ENCODE assay signal across 9 cellular contexts in genomic region chr11:75174781-75175370, GRCh38. TPM values are rescaled to one million over a fixed set of nuclear protein-coding genes. Genes with fewer than 3 reads are reported as not detected.
A peak's percentile ranks its signal among the peaks of the same experiment; 100 is the strongest.
DNase-seq lines count a peak whose midpoint lies in the region; ATAC-seq and TF ChIP-seq lines count a peak whose summit lies in the region.
"Had no signal": no experiment of that assay in that cellular context is flagged by ENCODE, and none has a peak within 500 bp of the region (broad histone marks: within the 10 kb centered on the region; RNA-seq: fewer than 3 reads in every experiment).

No MANE protein-coding gene starts in this region.

- DNase-seq in SIG-M5 treated with dmso at 0.1 percent for 504 hours (lab: John Stamatoyannopoulos, UW; ENCODE audit: unreplicated experiment) (peak; percentile 28), SIG-M5 (lab: John Stamatoyannopoulos, UW) (no peak), T-cell (peak in 1 of 34 experiments; percentile 21), head of caudate nucleus (peak; percentile 27 to 83 (median 54)), gastrocnemius medialis (peak; percentile 26 to 39), coronary artery (ENCODE audit: low spot score) (no peak), glomerular visceral epithelial cell (ENCODE audit: extremely low spot score) (no peak)
- DNase-seq: activated B cell treated with CpG ODN at 0.5 μM for 24 hours had no signal

- in situ Hi-C loops in gastrocnemius medialis (cut with MboI; ENCODE audit: low sequenced_read_pairs in 4 of 4) = no loop called here

- peak overlapping the region; percentile 78 to 85 for H3K27ac Mint-ChIP-seq in T-cell
- H3K27ac Mint-ChIP-seq: activated B cell treated with CpG ODN at 0.5 μM for 24 hours had no signal

- H3K9me3 Mint-ChIP-seq in T-cell = no peaks in the 10 kb centered on the region
- H3K9me3 Mint-ChIP-seq: activated B cell treated with CpG ODN at 0.5 μM for 24 hours had no signal

- no peaks in the 10 kb centered on the region for H3K36me3 ChIP-seq in gastrocnemius medialis

- TF ChIP-seq CTCF in gastrocnemius medialis (IDR thresholded peaks at IDR 0.05 in 4 of 5, conservative IDR thresholded peaks at IDR 0.05 in 1 of 5) = no peak
- TF ChIP-seq CTCF in coronary artery (IDR thresholded peaks at IDR 0.05) = no peak

- no peaks in the 10 kb centered on the region for H3K4me1 ChIP-seq in gastrocnemius medialis

- no peaks in the 10 kb centered on the region for H3K27me3 Mint-ChIP-seq in T-cell

- H3K9me3 ChIP-seq in gastrocnemius medialis = no peaks in the 10 kb centered on the region

- H3K4me1 Mint-ChIP-seq in T-cell = peaks cover 13 to 16% (median 15%) of the 10 kb centered on the region in 3 donors

- no peaks in the 10 kb centered on the region for H3K27me3 ChIP-seq in gastrocnemius medialis

- intact Hi-C loops in head of caudate nucleus (cut with DNase I) = no loop called here
- intact Hi-C loops in gastrocnemius medialis (cut with DNase I; ENCODE audit: low total_unique reads) = no loop called here

- ATAC-seq in T-cell (replicated peaks in 1 of 4) = peak in 3 of 4 experiments; percentile 71 to 87 (median 85)
- peak in 1 of 2 donors; percentile 56 for ATAC-seq in gastrocnemius medialis
- no peak for ATAC-seq in HG03571 (IDR thresholded peaks at IDR 0.05; ENCODE audit: unreplicated experiment)

- H3K4me3 ChIP-seq in gastrocnemius medialis = no peak overlapping the region
- H3K4me3 ChIP-seq in coronary artery = no peak overlapping the region

- POLR2A ChIA-PET in T-cell (lab: Charles Lee) = interaction anchor here in 1 of 2 donors (0.6 kb wide), 1 partner anchor 86 kb away, joined by 3 read pairs; no protein-coding TSS in a partner anchor

- peak overlapping the region in 1 of 3 donors; percentile 11 for H3K4me3 Mint-ChIP-seq in T-cell
- H3K4me3 Mint-ChIP-seq: activated B cell treated with CpG ODN at 0.5 μM for 24 hours had no signal

- TF ChIP-seq POLR2A in gastrocnemius medialis (IDR thresholded peaks at IDR 0.05) = no peak

- no peaks in the 10 kb centered on the region for H3K36me3 Mint-ChIP-seq in T-cell

- CTCF ChIA-PET in T-cell (lab: Charles Lee) = no interaction called here

- peak overlapping the region in 1 of 4 donors; percentile 18 for H3K27ac ChIP-seq in gastrocnemius medialis
- H3K27ac ChIP-seq in coronary artery = peak overlapping the region in 1 of 2 donors; percentile 77

RNA-seq across cellular contexts. Expression of gene SLCO2B1, which starts 24.0 kb away (rescaled TPM):
- total RNA-seq in T-cell (under 1 TPM in 3 of 5 donors, not detected in 2; 0.55 to 0.79 (median 0.63) TPM), gastrocnemius medialis (10 to 100 TPM in 1 of 4 donors, 1 to 10 TPM in 3; 1.9 to 17.6 (median 5.0) TPM)

Comparison
In these comparisons a context has a peak if more than half of its experiments do, and no peak if none do; other contexts are left out.
1. DNase-seq: peak in SIG-M5 treated with dmso at 0.1 percent for 504 hours (single experiment), head of caudate nucleus (42 of 42) and gastrocnemius medialis (2 of 2); none in SIG-M5 (single experiment), coronary artery (single experiment) and glomerular visceral epithelial cell (single experiment).